Comparison of ENCODE assay signal across 7 cellular contexts in genomic region chr21:41460578-41461527, GRCh38. TPM values are rescaled to one million over a fixed set of nuclear protein-coding genes. Genes with fewer than 3 reads are reported as not detected.
DNase-seq lines count a peak whose midpoint lies in the region; ATAC-seq and TF ChIP-seq lines count a peak whose summit lies in the region.

No MANE protein-coding gene starts in this region.

- TF ChIP-seq CTCF in GM12874 (IDR thresholded peaks at IDR 0.05; ENCODE audit: insufficient read depth, low read depth, low read length), result peak; percentile 84

- intact Hi-C loops in posterior cingulate gyrus (cut with DNase I), result loop anchor here (2.0 kb wide), 1 partner anchor 178 kb away; no protein-coding TSS in a partner anchor

- ATAC-seq in HG03342 (IDR thresholded peaks at IDR 0.05; ENCODE audit: unreplicated experiment), result peak; percentile 51

- peak; percentile 77 for DNase-seq in RPMI8226
- DNase-seq in activated naive CD4-positive, alpha-beta T cell (lab: John Stamatoyannopoulos, UW), result peak in 3 of 4 experiments; percentile 4 to 45 (median 10)
- peak; percentile 54 for DNase-seq in globus pallidus (ENCODE audit: low spot score)
- DNase-seq in posterior cingulate gyrus, result peak; percentile 47 to 95 (median 66)
- DNase-seq in ureter (ENCODE audit: low spot score), result peak; percentile 83

RNA-seq across cellular contexts. Expression of gene MX1, which starts 34.8 kb away (rescaled TPM):
- 43.8 TPM for total RNA-seq in ureter

RNA-seq across cellular contexts. Expression of gene TMPRSS2, which starts 47.1 kb away (rescaled TPM):
- 154 TPM for total RNA-seq in ureter

Comparison
In these comparisons a context has a peak if more than half of its experiments do, and no peak if none do; other contexts are left out.
1. Peak in every context shown above with its lines: DNase-seq and ATAC-seq.
2. DNase-seq: peak in every context shown above with its lines; median percentile 83 in ureter; 77 in RPMI8226; 66 in posterior cingulate gyrus; 54 in globus pallidus; 10 in activated naive CD4-positive, alpha-beta T cell.